Comparison of ENCODE assay signal across 9 cellular contexts in genomic region chr10:91340613-91341362, GRCh38.
A peak's percentile ranks its signal among the peaks of the same experiment; 100 is the strongest.
DNase-seq lines count a peak whose midpoint lies in the region; ATAC-seq and TF ChIP-seq lines count a peak whose summit lies in the region.
"Had no signal": no experiment of that assay in that cellular context is flagged by ENCODE, and none has a peak within 500 bp of the region (broad histone marks: within the 10 kb centered on the region; RNA-seq: fewer than 3 reads in every experiment).

No MANE protein-coding gene starts in this region.

- H3K27me3 ChIP-seq in SJSA1 (replicated peaks), result no peaks in the 10 kb centered on the region
- no peaks in the 10 kb centered on the region for H3K27me3 ChIP-seq in thoracic aorta (replicated peaks; ENCODE audit: insufficient read depth)
- H3K27me3 ChIP-seq in mesendoderm (ENCODE audit: insufficient read depth, low read length, poor library complexity), result no peaks in the 10 kb centered on the region

- H3K18ac ChIP-seq in mesendoderm (ENCODE audit: low read length), result no peak overlapping the region

- H2BK5ac ChIP-seq in mesendoderm (ENCODE audit: low read length), result no peak overlapping the region

- H3K36me3 ChIP-seq in SJSA1 (no peaks in the 10 kb centered on the region), thoracic aorta (no peaks in the 10 kb centered on the region), mesendoderm (ENCODE audit: control insufficient read depth, insufficient read depth, low read length) (no peaks in the 10 kb centered on the region)

- H3K4me1 ChIP-seq in SJSA1 (replicated peaks) (peaks cover 8% of the 10 kb centered on the region), thoracic aorta (ENCODE audit: control insufficient read depth in 1 of 2, low read depth in 2 of 2) (peaks cover 5 to 8% of the 10 kb centered on the region in 2 donors), mesendoderm (ENCODE audit: control insufficient read depth, low read depth, low read length) (no peaks in the 10 kb centered on the region)

- H4K5ac ChIP-seq in mesendoderm (ENCODE audit: low read length), result no peak overlapping the region

- H3K4ac ChIP-seq in mesendoderm (ENCODE audit: low read depth, low read length), result no peak overlapping the region

- H2BK120ac ChIP-seq in mesendoderm (ENCODE audit: low read depth, low read length), result no peak overlapping the region

- no peak overlapping the region for H3K4me2 ChIP-seq in mesendoderm (ENCODE audit: low read length)

- H4K8ac ChIP-seq in mesendoderm (ENCODE audit: low read depth, low read length), result no peak overlapping the region

- H3K9me3 ChIP-seq in SJSA1 (replicated peaks) (no peaks in the 10 kb centered on the region), thoracic aorta (no peaks in the 10 kb centered on the region)

- H3K4me3 ChIP-seq in SJSA1 (no peak overlapping the region), thoracic aorta (no peak overlapping the region), mesendoderm (ENCODE audit: low read length) (no peak overlapping the region)

- DNase-seq in NCI-H446 (lab: John Stamatoyannopoulos, UW), result peak; percentile 15 to 43
- no peak for DNase-seq in NCI-H446 treated with DMSO at 0.1 percent for 48 hours (lab: John Stamatoyannopoulos, UW)
- DNase-seq in SJSA1 (ENCODE audit: low read depth in 1 of 2, low spot score in 2 of 2), result peak in 1 of 2 experiments; percentile 44
- peak in 22 of 42 donors; percentile 2 to 82 (median 34) for DNase-seq in head of caudate nucleus
- no peak for DNase-seq in thoracic aorta (ENCODE audit: low spot score)
- DNase-seq in mesendoderm, result no peak
- no peak for DNase-seq in activated CD4-positive, alpha-beta T cell treated with anti-CD3 and anti-CD28 coated beads for 4 hours
- DNase-seq: stimulated activated CD4-positive, alpha-beta T cell treated with anti-CD3 and anti-CD28 coated beads, Interleukin-2, amount 100 ng/mL, for 24 hours had no signal

- H3K23ac ChIP-seq in mesendoderm (ENCODE audit: low read length), result no peak overlapping the region

- no peaks in the 10 kb centered on the region for H3K79me2 ChIP-seq in mesendoderm (ENCODE audit: control insufficient read depth, insufficient read depth, low read length)

- no peak for TF ChIP-seq CTCF in thoracic aorta (IDR thresholded peaks at IDR 0.05)

- no CpG with 5 or more reads among the region's 8 CpGs for WGBS in mesendoderm (ENCODE audit: extremely low coverage, insufficient coverage, low lambda C conversion rate)

- no peak overlapping the region for H2AK5ac ChIP-seq in mesendoderm (ENCODE audit: low read length)

- intact Hi-C loops in head of caudate nucleus (cut with DNase I), result no loop called here

- H3K56ac ChIP-seq in mesendoderm (ENCODE audit: low read length), result no peak overlapping the region

- no peak overlapping the region for H2BK15ac ChIP-seq in mesendoderm (replicated peaks; ENCODE audit: low read depth)

- H3K9ac ChIP-seq in mesendoderm (ENCODE audit: low read length), result no peak overlapping the region

- H3K27ac ChIP-seq in SJSA1 (peak overlapping the region; percentile 44), thoracic aorta (peak overlapping the region in 1 of 2 donors; percentile 75), mesendoderm (ENCODE audit: low read depth, low read length) (no peak overlapping the region)

- H3K79me1 ChIP-seq in mesendoderm (ENCODE audit: low read length), result no peaks in the 10 kb centered on the region

- ATAC-seq in thoracic aorta (ENCODE audit: insufficient number of reproducible peaks, low FRiP score, low read depth) (peak; percentile 63), GM18909 (IDR thresholded peaks at IDR 0.05; ENCODE audit: poor library complexity, unreplicated experiment) (no peak)

Comparison
In these comparisons a context has a peak if more than half of its experiments do, and no peak if none do; other contexts are left out.
1. DNase-seq: peak in NCI-H446 (2 of 2) and head of caudate nucleus (22 of 42); none in NCI-H446 treated with DMSO at 0.1 percent for 48 hours (single experiment), thoracic aorta (single experiment), mesendoderm (single experiment) and activated CD4-positive, alpha-beta T cell treated with anti-CD3 and anti-CD28 coated beads for 4 hours (0 of 2).